17 cellular contexts compared by ENCODE assay signal in the genomic region with DNA sequence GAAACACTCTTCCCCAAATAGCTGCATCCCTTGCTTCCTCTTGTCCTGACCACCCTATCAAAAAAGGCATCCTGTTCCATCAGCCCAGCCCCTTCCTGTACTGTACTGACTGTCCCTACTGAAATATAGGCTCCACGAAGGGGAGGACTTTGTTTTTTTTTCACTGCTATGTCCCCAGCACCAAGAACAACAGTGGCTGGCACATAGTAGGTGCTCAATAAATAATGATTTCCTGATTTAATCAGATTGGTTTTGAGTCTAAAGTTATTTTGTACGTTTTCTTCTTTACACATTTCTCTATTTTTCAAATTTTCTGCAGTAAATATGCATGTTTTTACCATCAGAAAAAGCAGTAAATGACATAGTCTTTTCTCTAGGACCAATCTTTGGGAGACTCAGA.
DNase-seq lines count a peak whose midpoint lies in the region; ATAC-seq and TF ChIP-seq lines count a peak whose summit lies in the region.
"Had no signal": no experiment of that assay in that cellular context is flagged by ENCODE, and none has a peak within 500 bp of the region (broad histone marks: within the 10 kb centered on the region; RNA-seq: fewer than 3 reads in every experiment).

No MANE protein-coding gene starts in this region.

- H3K36me3 ChIP-seq in heart right ventricle = no peaks in the 10 kb centered on the region
- no peaks in the 10 kb centered on the region for H3K36me3 ChIP-seq in subcutaneous abdominal adipose tissue (ENCODE audit: control insufficient read depth in 5 of 5, insufficient read depth in 5 of 5, low read length in 5 of 5)
- H3K36me3 ChIP-seq in neural progenitor cell = no peaks in the 10 kb centered on the region
- H3K36me3 ChIP-seq: gastroesophageal sphincter had no signal

- H3K27me3 ChIP-seq in heart right ventricle = no peaks in the 10 kb centered on the region
- H3K27me3 ChIP-seq in subcutaneous abdominal adipose tissue (ENCODE audit: control insufficient read depth in 5 of 5, insufficient read depth in 4 of 5, low read length in 5 of 5) = no peaks in the 10 kb centered on the region
- H3K27me3 ChIP-seq in neural progenitor cell = no peaks in the 10 kb centered on the region
- H3K27me3 ChIP-seq: gastroesophageal sphincter had no signal

- TF ChIP-seq CTCF in heart right ventricle (IDR thresholded peaks at IDR 0.05) (no peak), neural progenitor cell (IDR thresholded peaks at IDR 0.05) (no peak)

- no peaks in the 10 kb centered on the region for H4K20me1 ChIP-seq in neural progenitor cell (ENCODE audit: low read depth)

- H3K9me3 ChIP-seq in heart right ventricle (no peaks in the 10 kb centered on the region), subcutaneous abdominal adipose tissue (ENCODE audit: control insufficient read depth in 5 of 5, low read length in 5 of 5) (no peaks in the 10 kb centered on the region), neural progenitor cell (ENCODE audit: low read depth) (no peaks in the 10 kb centered on the region)
- H3K9me3 ChIP-seq: gastroesophageal sphincter had no signal

- no peak overlapping the region for H3K4me3 ChIP-seq in heart right ventricle
- no peak overlapping the region for H3K4me3 ChIP-seq in subcutaneous abdominal adipose tissue (ENCODE audit: low read depth in 1 of 5, low read length in 5 of 5)
- no peak overlapping the region for H3K4me3 ChIP-seq in neural progenitor cell
- H3K4me3 ChIP-seq: coronary artery, gastroesophageal sphincter, GM12878 had no signal

- no peak overlapping the region for H3K4me2 ChIP-seq in neural progenitor cell

- peaks cover 9% of the 10 kb centered on the region for H3F3A ChIP-seq in neural progenitor cell (ENCODE audit: low read depth)

- no peaks in the 10 kb centered on the region for H3K79me2 ChIP-seq in neural progenitor cell (ENCODE audit: low read depth)

- intact Hi-C loops in heart right ventricle (cut with DNase I) (loop anchor here in 4 of 10 donors (5.0 to 10.0 kb wide), 3 partner anchors 355 to 692 kb away; no protein-coding TSS in a partner anchor), Right ventricle myocardium superior (cut with DNase I) (loop anchor here (5.0 kb wide), 1 partner anchor 125 kb away; a partner anchor contains a TSS)
- intact Hi-C loops in activated T-helper 1 cell treated with anti-CD3 and anti-CD28 coated beads, Interleukin-12 subunit alpha, Interleukin-12 subunit beta, Interleukin-2, Interleukin-4 antibody, amounts not matched to agents 30 ng/mL and 10 ng/mL and 1 ng/mL, durations not matched to agents 14 hours and 24 hours and 36 hours (cut with micrococcal nuclease) = loop anchor here (5.0 kb wide), 1 partner anchor 690 kb away; no protein-coding TSS in a partner anchor

- H3K4me1 Mint-ChIP-seq in activated T-helper 1 cell treated with anti-CD3 and anti-CD28 coated beads, Interleukin-12 subunit alpha, Interleukin-12 subunit beta, Interleukin-2, Interleukin-4 antibody, amounts not matched to agents 30 ng/mL and 10 ng/mL and 1 ng/mL, durations not matched to agents 14 hours and 24 hours and 36 hours (ENCODE audit: low read depth) = peaks cover 63% of the 10 kb centered on the region
- H3K4me1 Mint-ChIP-seq in memory B cell = peaks cover 3% of the 10 kb centered on the region
- H3K4me1 Mint-ChIP-seq in neural progenitor cell = peaks cover 28% of the 10 kb centered on the region

- peaks cover 19% of the 10 kb centered on the region for H3K36me3 Mint-ChIP-seq in activated T-helper 1 cell treated with anti-CD3 and anti-CD28 coated beads, Interleukin-12 subunit alpha, Interleukin-12 subunit beta, Interleukin-2, Interleukin-4 antibody, amounts not matched to agents 30 ng/mL and 10 ng/mL and 1 ng/mL, durations not matched to agents 14 hours and 24 hours and 36 hours (ENCODE audit: low read depth)
- H3K36me3 Mint-ChIP-seq in memory B cell (no peaks in the 10 kb centered on the region), neural progenitor cell (no peaks in the 10 kb centered on the region)

- peak overlapping the region; percentile 20 for H3K27ac Mint-ChIP-seq in activated T-helper 1 cell treated with anti-CD3 and anti-CD28 coated beads, Interleukin-12 subunit alpha, Interleukin-12 subunit beta, Interleukin-2, Interleukin-4 antibody, amounts not matched to agents 30 ng/mL and 10 ng/mL and 1 ng/mL, durations not matched to agents 14 hours and 24 hours and 36 hours
- peak overlapping the region; percentile 61 for H3K27ac Mint-ChIP-seq in memory B cell
- H3K27ac Mint-ChIP-seq in neural progenitor cell = no peak overlapping the region

- no peak overlapping the region for H3K4me3 Mint-ChIP-seq in activated T-helper 1 cell treated with anti-CD3 and anti-CD28 coated beads, Interleukin-12 subunit alpha, Interleukin-12 subunit beta, Interleukin-2, Interleukin-4 antibody, amounts not matched to agents 30 ng/mL and 10 ng/mL and 1 ng/mL, durations not matched to agents 14 hours and 24 hours and 36 hours
- H3K4me3 Mint-ChIP-seq in memory B cell (no peak overlapping the region), neural progenitor cell (no peak overlapping the region)

- H3K27me3 Mint-ChIP-seq in activated T-helper 1 cell treated with anti-CD3 and anti-CD28 coated beads, Interleukin-12 subunit alpha, Interleukin-12 subunit beta, Interleukin-2, Interleukin-4 antibody, amounts not matched to agents 30 ng/mL and 10 ng/mL and 1 ng/mL, durations not matched to agents 14 hours and 24 hours and 36 hours (ENCODE audit: insufficient read depth) = no peaks in the 10 kb centered on the region
- H3K27me3 Mint-ChIP-seq in memory B cell (no peaks in the 10 kb centered on the region), neural progenitor cell (ENCODE audit: insufficient read depth, low read depth) (peaks cover 7% of the 10 kb centered on the region)

- H3K4me1 ChIP-seq in heart right ventricle (peaks cover 0 to 57% (median 30%) of the 10 kb centered on the region in 9 donors), subcutaneous abdominal adipose tissue (ENCODE audit: control insufficient read depth in 5 of 5, insufficient read depth in 5 of 5, low read length in 5 of 5) (peaks cover 3 to 36% (median 29%) of the 10 kb centered on the region in 5 donors), neural progenitor cell (peaks cover 22% of the 10 kb centered on the region)

- DNase-seq in heart right ventricle = no peak
- no peak for DNase-seq in Right ventricle myocardium superior
- no peak for DNase-seq in activated T-helper 1 cell treated with anti-CD3 and anti-CD28 coated beads, Interleukin-12 subunit alpha, Interleukin-12 subunit beta, Interleukin-2, Interleukin-4 antibody, amounts not matched to agents 30 ng/mL and 10 ng/mL and 1 ng/mL, durations not matched to agents 14 hours and 24 hours and 36 hours (ENCODE audit: low spot score)
- no peak for DNase-seq in memory B cell (ENCODE audit: low spot score in 2 of 2)
- DNase-seq in DMS153 (lab: John Stamatoyannopoulos, UW) = no peak
- DNase-seq in neural progenitor cell (ENCODE audit: low spot score) = no peak
- DNase-seq in hypothalamus (lab: John Stamatoyannopoulos, UW) = no peak
- DNase-seq: activated CD4-positive, CD25-positive, alpha-beta regulatory T cell treated with anti-CD3 and anti-CD28 coated beads, Interleukin-2, amount 50 U/mL, for 72 hours; activated CD8-positive, alpha-beta memory T cell treated with anti-CD3 and anti-CD28 coated beads, Interleukin-2, amount 50 U/mL, for 48 hours; COR-L47; NCI-H187; retina had no signal

- H3K9ac ChIP-seq in subcutaneous abdominal adipose tissue (ENCODE audit: low read length in 5 of 5) (no peak overlapping the region), neural progenitor cell (no peak overlapping the region)

- WGBS in heart right ventricle, 2 donors = 76 to 79% methylated on average over 2 of the region's 2 CpGs

- H3K9me3 Mint-ChIP-seq in activated T-helper 1 cell treated with anti-CD3 and anti-CD28 coated beads, Interleukin-12 subunit alpha, Interleukin-12 subunit beta, Interleukin-2, Interleukin-4 antibody, amounts not matched to agents 30 ng/mL and 10 ng/mL and 1 ng/mL, durations not matched to agents 14 hours and 24 hours and 36 hours = no peaks in the 10 kb centered on the region
- H3K9me3 Mint-ChIP-seq in memory B cell (no peaks in the 10 kb centered on the region), neural progenitor cell (no peaks in the 10 kb centered on the region)

- H2AFZ ChIP-seq in neural progenitor cell (replicated peaks) = no peak overlapping the region

- H3K27ac ChIP-seq in heart right ventricle (peak overlapping the region in 7 of 10 donors; percentile 64 to 80 (median 68)), subcutaneous abdominal adipose tissue (ENCODE audit: low read depth, low read length) (peak overlapping the region; percentile 23), neural progenitor cell (no peak overlapping the region)
- H3K27ac ChIP-seq: epithelial cell of prostate had no signal

- ATAC-seq in heart right ventricle (no peak), Right ventricle myocardium superior (ENCODE audit: poor library complexity) (no peak), memory B cell (ENCODE audit: low read depth) (no peak)
- ATAC-seq: GM12878 had no signal
